In genomic region chr1:175481126-175482071, GRCh38 we compare ENCODE assay signal across 9 cellular contexts.
DNase-seq lines count a peak whose midpoint lies in the region; ATAC-seq and TF ChIP-seq lines count a peak whose summit lies in the region.
"Had no signal": no experiment of that assay in that cellular context is flagged by ENCODE, and none has a peak within 500 bp of the region (broad histone marks: within the 10 kb centered on the region; RNA-seq: fewer than 3 reads in every experiment).

No MANE protein-coding gene starts in this region.

- 38% methylated on average over 10 of the region's 10 CpGs for WGBS in liver

- TF ChIP-seq RAD21 in liver (IDR thresholded peaks at IDR 0.05), result peak; percentile 89 to 93

- H3K9ac ChIP-seq in liver (ENCODE audit: low read depth in 1 of 2, low read length in 2 of 2), result no peak overlapping the region

- peaks cover 87% of the 10 kb centered on the region for H3K27me3 Mint-ChIP-seq in MCF 10A (ENCODE audit: insufficient read depth, unreplicated experiment)
- peaks cover 16% of the 10 kb centered on the region for H3K27me3 Mint-ChIP-seq in activated naive CD4-positive, alpha-beta T cell treated with anti-CD3 and anti-CD28 coated beads, Interleukin-2, amount 10 ng/mL, durations not matched to agents 7 days and 5 days
- peaks cover 21% of the 10 kb centered on the region for H3K27me3 Mint-ChIP-seq in activated naive CD8-positive, alpha-beta T cell treated with anti-CD3 and anti-CD28 coated beads, Interleukin-2, amount 50 U/mL, for 24 hours

- H3K4me1 Mint-ChIP-seq in MCF 10A (ENCODE audit: insufficient read depth, unreplicated experiment), result no peaks in the 10 kb centered on the region
- no peaks in the 10 kb centered on the region for H3K4me1 Mint-ChIP-seq in activated naive CD4-positive, alpha-beta T cell treated with anti-CD3 and anti-CD28 coated beads, Interleukin-2, amount 10 ng/mL, durations not matched to agents 7 days and 5 days
- H3K4me1 Mint-ChIP-seq in activated naive CD8-positive, alpha-beta T cell treated with anti-CD3 and anti-CD28 coated beads, Interleukin-2, amount 50 U/mL, for 24 hours, result peaks cover 3% of the 10 kb centered on the region

- CTCF ChIA-PET in MCF 10A (lab: Yijun Ruan, JAX), result interaction anchor here (0.5 to 3.7 kb wide), 40 partner anchors 8 to 1888 kb away, joined by 3 to 25 read pairs (median 3); partner anchors contain the start of gene TNR
- CTCF ChIA-PET in activated naive CD4-positive, alpha-beta T cell treated with anti-CD3 and anti-CD28 coated beads, Interleukin-2, amount 10 ng/mL, durations not matched to agents 7 days and 5 days (lab: Charles Lee), result no interaction called here

- ATAC-seq in activated naive CD8-positive, alpha-beta T cell treated with anti-CD3 and anti-CD28 coated beads, Interleukin-2, amount 50 U/mL, for 24 hours, result no peak

- no peaks in the 10 kb centered on the region for H3K27me3 ChIP-seq in liver (ENCODE audit: control insufficient read depth in 4 of 4, insufficient read depth in 4 of 4, low read length in 3 of 4)

- no peaks in the 10 kb centered on the region for H3K9me3 Mint-ChIP-seq in MCF 10A (ENCODE audit: unreplicated experiment)
- H3K9me3 Mint-ChIP-seq in activated naive CD4-positive, alpha-beta T cell treated with anti-CD3 and anti-CD28 coated beads, Interleukin-2, amount 10 ng/mL, durations not matched to agents 7 days and 5 days, result no peaks in the 10 kb centered on the region
- no peaks in the 10 kb centered on the region for H3K9me3 Mint-ChIP-seq in activated naive CD8-positive, alpha-beta T cell treated with anti-CD3 and anti-CD28 coated beads, Interleukin-2, amount 50 U/mL, for 24 hours

- H3K4me3 ChIP-seq in liver (ENCODE audit: low read depth in 1 of 3, low read length in 3 of 3), result no peak overlapping the region

- no peaks in the 10 kb centered on the region for H3K36me3 Mint-ChIP-seq in MCF 10A (ENCODE audit: insufficient read depth, unreplicated experiment)
- H3K36me3 Mint-ChIP-seq in activated naive CD4-positive, alpha-beta T cell treated with anti-CD3 and anti-CD28 coated beads, Interleukin-2, amount 10 ng/mL, durations not matched to agents 7 days and 5 days, result no peaks in the 10 kb centered on the region
- no peaks in the 10 kb centered on the region for H3K36me3 Mint-ChIP-seq in activated naive CD8-positive, alpha-beta T cell treated with anti-CD3 and anti-CD28 coated beads, Interleukin-2, amount 50 U/mL, for 24 hours (ENCODE audit: low read depth)
- H3K36me3 Mint-ChIP-seq: activated naive CD8-positive, alpha-beta T cell had no signal

- DNase-seq in NCI-H1694 (lab: John Stamatoyannopoulos, UW) (peak; percentile 50), MCF 10A (ENCODE audit: unreplicated experiment) (peak; percentile 54), HK-2 (ENCODE audit: unreplicated experiment) (no peak)
- no peak for DNase-seq in activated naive CD4-positive, alpha-beta T cell treated with anti-CD3 and anti-CD28 coated beads, Interleukin-2, amount 10 ng/mL, durations not matched to agents 7 days and 5 days
- no peak for DNase-seq in activated naive CD8-positive, alpha-beta T cell treated with anti-CD3 and anti-CD28 coated beads, Interleukin-2, amount 50 U/mL, for 24 hours

- H3K27ac Mint-ChIP-seq in MCF 10A (ENCODE audit: low read depth, unreplicated experiment), result no peak overlapping the region
- H3K27ac Mint-ChIP-seq in activated naive CD4-positive, alpha-beta T cell treated with anti-CD3 and anti-CD28 coated beads, Interleukin-2, amount 10 ng/mL, durations not matched to agents 7 days and 5 days, result no peak overlapping the region
- no peak overlapping the region for H3K27ac Mint-ChIP-seq in activated naive CD8-positive, alpha-beta T cell treated with anti-CD3 and anti-CD28 coated beads, Interleukin-2, amount 50 U/mL, for 24 hours
- H3K27ac Mint-ChIP-seq: activated naive CD8-positive, alpha-beta T cell had no signal

- H3K4me1 ChIP-seq in liver (ENCODE audit: control insufficient read depth in 4 of 4, insufficient read depth in 4 of 4, low read length in 3 of 4), result peaks cover 0 to 4% (median 0%) of the 10 kb centered on the region in 4 donors

- BruUV-seq in MCF 10A (replicated peaks; lab: Mats Ljungman, UMichigan), result no TSS peak

- no peak overlapping the region for H3K4me3 Mint-ChIP-seq in MCF 10A (ENCODE audit: unreplicated experiment)
- H3K4me3 Mint-ChIP-seq in activated naive CD4-positive, alpha-beta T cell treated with anti-CD3 and anti-CD28 coated beads, Interleukin-2, amount 10 ng/mL, durations not matched to agents 7 days and 5 days, result no peak overlapping the region
- H3K4me3 Mint-ChIP-seq in activated naive CD8-positive, alpha-beta T cell treated with anti-CD3 and anti-CD28 coated beads, Interleukin-2, amount 50 U/mL, for 24 hours, result no peak overlapping the region
- H3K4me3 Mint-ChIP-seq: activated naive CD8-positive, alpha-beta T cell had no signal

- TF ChIP-seq CTCF in 22Rv1 (IDR thresholded peaks at IDR 0.05) (peak; percentile 83), GM12873 (IDR thresholded peaks at IDR 0.05; ENCODE audit: insufficient read depth, low read depth, low read length, missing control alignments) (peak; percentile 63), MCF 10A (IDR thresholded peaks at IDR 0.05; ENCODE audit: unreplicated experiment) (peak; percentile 73), liver (IDR thresholded peaks at IDR 0.05; ENCODE audit: low read depth, low read length, missing input control) (peak; percentile 68)

- no peaks in the 10 kb centered on the region for H3K36me3 ChIP-seq in liver (ENCODE audit: control insufficient read depth in 4 of 4, insufficient read depth in 3 of 4, low read depth in 1 of 4, low read length in 3 of 4)

- intact Hi-C loops in MCF 10A (cut with micrococcal nuclease), result loop anchor here (1.0 to 5.0 kb wide), 6 partner anchors 76 to 592 kb away; partner anchors contain the start of gene TNR

- POLR2A ChIA-PET in MCF 10A (lab: Yijun Ruan, JAX), result interaction anchor here (0.6 kb wide), 2 partner anchors 31 to 288 kb away, joined by 3 read pairs; no protein-coding TSS in a partner anchor

- H3K27ac ChIP-seq in 22Rv1, result no peak overlapping the region
- H3K27ac ChIP-seq in liver (ENCODE audit: low read depth in 1 of 2, low read length in 2 of 2), result no peak overlapping the region

- H3K9me3 ChIP-seq in liver (ENCODE audit: control insufficient read depth in 4 of 4, low read length in 3 of 4), result no peaks in the 10 kb centered on the region

TF ChIP-seq in liver, 16 proteins besides CTCF, POLR2A, EP300 and RAD21:
- TF ChIP-seq, protein P1, sequence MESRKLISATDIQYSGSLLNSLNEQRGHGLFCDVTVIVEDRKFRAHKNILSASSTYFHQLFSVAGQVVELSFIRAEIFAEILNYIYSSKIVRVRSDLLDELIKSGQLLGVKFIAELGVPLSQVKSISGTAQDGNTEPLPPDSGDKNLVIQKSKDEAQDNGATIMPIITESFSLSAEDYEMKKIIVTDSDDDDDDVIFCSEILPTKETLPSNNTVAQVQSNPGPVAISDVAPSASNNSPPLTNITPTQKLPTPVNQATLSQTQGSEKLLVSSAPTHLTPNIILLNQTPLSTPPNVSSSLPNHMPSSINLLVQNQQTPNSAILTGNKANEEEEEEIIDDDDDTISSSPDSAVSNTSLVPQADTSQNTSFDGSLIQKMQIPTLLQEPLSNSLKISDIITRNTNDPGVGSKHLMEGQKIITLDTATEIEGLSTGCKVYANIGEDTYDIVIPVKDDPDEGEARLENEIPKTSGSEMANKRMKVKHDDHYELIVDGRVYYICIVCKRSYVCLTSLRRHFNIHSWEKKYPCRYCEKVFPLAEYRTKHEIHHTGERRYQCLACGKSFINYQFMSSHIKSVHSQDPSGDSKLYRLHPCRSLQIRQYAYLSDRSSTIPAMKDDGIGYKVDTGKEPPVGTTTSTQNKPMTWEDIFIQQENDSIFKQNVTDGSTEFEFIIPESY (IDR thresholded peaks at IDR 0.05), result no peak
- TF ChIP-seq FOXA2 (IDR thresholded peaks at IDR 0.05), result no peak
- TF ChIP-seq HNF4A (conservative IDR thresholded peaks at IDR 0.05), result no peak

Comparison
In these comparisons a context has a peak if more than half of its experiments do, and no peak if none do; other contexts are left out.
1. DNase-seq: peak in NCI-H1694 (single experiment) and MCF 10A (single experiment); none in activated naive CD4-positive, alpha-beta T cell treated with anti-CD3 and anti-CD28 coated beads, Interleukin-2, amount 10 ng/mL, durations not matched to agents 7 days and 5 days (single experiment), HK-2 (single experiment) and activated naive CD8-positive, alpha-beta T cell treated with anti-CD3 and anti-CD28 coated beads, Interleukin-2, amount 50 U/mL, for 24 hours (single experiment).
2. Peak in every context shown above with its lines, with median percentiles within 50 percentile points of each other: CTCF ChIP-seq.